19 cellular contexts compared by ENCODE assay signal in the genomic region with DNA sequence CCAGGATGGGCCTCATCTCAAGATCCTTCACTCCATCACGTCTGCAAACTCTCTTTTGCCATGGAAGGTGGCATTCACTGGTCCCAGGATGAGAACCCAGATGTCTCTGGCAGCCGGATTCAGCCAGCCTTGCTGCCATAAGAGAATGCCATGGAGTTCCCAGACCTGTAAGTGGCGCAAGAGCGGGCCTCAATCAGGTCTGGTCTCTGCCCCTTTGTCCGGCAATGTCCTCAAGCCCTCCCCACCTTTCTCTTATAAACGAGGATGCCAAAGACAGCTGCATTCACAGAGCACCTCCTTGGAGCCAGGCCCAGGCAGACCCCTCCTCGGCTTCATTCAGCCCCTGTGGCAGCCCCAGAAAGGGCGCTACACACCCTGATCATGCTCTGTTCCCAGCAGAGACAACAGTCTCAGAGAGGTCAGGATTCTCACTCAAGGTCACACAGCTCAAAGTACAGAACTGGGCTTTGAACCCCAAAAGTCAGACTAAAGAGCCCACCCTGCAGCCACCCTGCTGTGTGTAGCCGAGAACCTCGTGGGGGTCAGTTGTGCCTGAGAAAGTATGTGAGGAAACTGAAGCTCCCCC.
DNase-seq lines count a peak whose midpoint lies in the region; ATAC-seq, FAIRE-seq and TF ChIP-seq lines count a peak whose summit lies in the region.
"Had no signal": no experiment of that assay in that cellular context is flagged by ENCODE, and none has a peak within 500 bp of the region (broad histone marks: within the 10 kb centered on the region; RNA-seq: fewer than 3 reads in every experiment).

No MANE protein-coding gene starts in this region.

- H3K27ac ChIP-seq in HepG2 (ENCODE audit: extremely low read length, insufficient read depth, low read length) (no peak overlapping the region), right lobe of liver (no peak overlapping the region), neuronal stem cell (replicated peaks; ENCODE audit: low read length) (no peak overlapping the region), aorta (ENCODE audit: low read depth in 1 of 2, low read length in 2 of 2) (no peak overlapping the region), small intestine (ENCODE audit: low read depth in 1 of 2, low read length in 1 of 2) (no peak overlapping the region)
- H3K27ac ChIP-seq in effector memory CD4-positive, alpha-beta T cell (ENCODE audit: insufficient read depth, low read length, poor library complexity, severe bottlenecking) = no peak overlapping the region
- H3K27ac ChIP-seq: C4-2B, HL-60 had no signal

- no peak overlapping the region for H4K91ac ChIP-seq in neuronal stem cell (ENCODE audit: low read depth, low read length, poor library complexity)

- H3K18ac ChIP-seq in neuronal stem cell (ENCODE audit: low read length) = no peak overlapping the region

- peaks cover 2% of the 10 kb centered on the region for H3K27me3 Mint-ChIP-seq in glutamatergic neuron (ENCODE audit: unreplicated experiment)

- H3K27me3 ChIP-seq in HepG2 (ENCODE audit: control insufficient read depth in 1 of 2, insufficient read depth in 2 of 2, low read length in 2 of 2) (peaks cover 41 to 97% of the 10 kb centered on the region in 2 experiments), right lobe of liver (no peaks in the 10 kb centered on the region), neuronal stem cell (ENCODE audit: control insufficient read depth in 3 of 3, insufficient read depth in 3 of 3, low read depth in 1 of 3, low read length in 3 of 3) (no peaks in the 10 kb centered on the region), aorta (ENCODE audit: control insufficient read depth in 1 of 2, insufficient read depth in 2 of 2, low read length in 1 of 2) (no peaks in the 10 kb centered on the region), small intestine (ENCODE audit: control insufficient read depth in 2 of 2, insufficient read depth in 2 of 2, low read length in 2 of 2) (peaks cover 0 to 6% of the 10 kb centered on the region in 2 donors)
- no peaks in the 10 kb centered on the region for H3K27me3 ChIP-seq in effector memory CD4-positive, alpha-beta T cell (replicated peaks; ENCODE audit: control insufficient read depth, insufficient read depth, low read length, poor library complexity, severe bottlenecking)

- no TSS peak for BruUV-seq in HepG2 (replicated peaks; lab: Mats Ljungman, UMichigan)

- H2AFZ ChIP-seq in HepG2 (ENCODE audit: low read length) (no peak overlapping the region), neuronal stem cell (ENCODE audit: low read length) (no peak overlapping the region)

- H2AK5ac ChIP-seq in neuronal stem cell (ENCODE audit: low read depth, low read length) = no peak overlapping the region

- TF ChIP-seq EP300 in HepG2 (IDR thresholded peaks at IDR 0.05; ENCODE audit: low read depth in 2 of 2, low read length in 2 of 2) (no peak), HepG2 (CRISPR knock-in tag; IDR thresholded peaks at IDR 0.05; ENCODE audit: borderline replicate concordance) (no peak)

- H3K9me3 ChIP-seq in HepG2 (ENCODE audit: low read length) (no peaks in the 10 kb centered on the region), right lobe of liver (no peaks in the 10 kb centered on the region), neuronal stem cell (replicated peaks in 1 of 2; ENCODE audit: control insufficient read depth in 2 of 2, insufficient read depth in 1 of 2, low read depth in 1 of 2, low read length in 2 of 2) (no peaks in the 10 kb centered on the region), aorta (ENCODE audit: control insufficient read depth, low read length) (peaks cover 2% of the 10 kb centered on the region), small intestine (ENCODE audit: control insufficient read depth, low read depth) (no peaks in the 10 kb centered on the region)
- no peaks in the 10 kb centered on the region for H3K9me3 ChIP-seq in effector memory CD4-positive, alpha-beta T cell (ENCODE audit: control insufficient read depth, low read length)
- H3K9me3 ChIP-seq: HAP-1 had no signal

- TF ChIP-seq POLR2A in HepG2 (IDR thresholded peaks at IDR 0.05; ENCODE audit: insufficient read depth in 1 of 2, low read depth in 2 of 2, low read length in 2 of 2) (no peak), right lobe of liver (IDR thresholded peaks at IDR 0.05) (no peak)

- no peak overlapping the region for H2BK5ac ChIP-seq in neuronal stem cell (ENCODE audit: low read length)

- H3K79me2 ChIP-seq in HepG2 (ENCODE audit: insufficient read depth, low read length) = no peaks in the 10 kb centered on the region

- FAIRE-seq in HepG2 (lab: Jason Lieb, UNC) (no peak), small intestine (lab: Jason Lieb, UNC) (no peak)
- FAIRE-seq: G401.6, GM12891, GM19239 had no signal

- peaks cover 25% of the 10 kb centered on the region for H3K4me1 Mint-ChIP-seq in glutamatergic neuron (ENCODE audit: low read depth, unreplicated experiment)

- no peak overlapping the region for H3K9ac ChIP-seq in HepG2 (ENCODE audit: insufficient read depth, low read depth, low read length)
- no peak overlapping the region for H3K9ac ChIP-seq in neuronal stem cell (ENCODE audit: low read depth, low read length, poor library complexity)

- peaks cover 2% of the 10 kb centered on the region for H3K9me3 Mint-ChIP-seq in glutamatergic neuron (ENCODE audit: unreplicated experiment)
- H3K9me3 Mint-ChIP-seq: CD4-positive, alpha-beta memory T cell had no signal

- no peaks in the 10 kb centered on the region for H3K36me3 Mint-ChIP-seq in glutamatergic neuron (ENCODE audit: unreplicated experiment)
- H3K36me3 Mint-ChIP-seq: CD4-positive, alpha-beta memory T cell had no signal

- no peak overlapping the region for H3K14ac ChIP-seq in neuronal stem cell (ENCODE audit: low read length)

- no peak overlapping the region for H2BK15ac ChIP-seq in neuronal stem cell (ENCODE audit: low read length)

- H3K4me1 ChIP-seq in HepG2 (ENCODE audit: insufficient read depth, low read length) = no peaks in the 10 kb centered on the region
- no peaks in the 10 kb centered on the region for H3K4me1 ChIP-seq in right lobe of liver
- H3K4me1 ChIP-seq in neuronal stem cell (ENCODE audit: control insufficient read depth in 2 of 2, insufficient read depth in 1 of 2, low read depth in 1 of 2, low read length in 2 of 2) = peaks cover 12% of the 10 kb centered on the region in 2 donors
- H3K4me1 ChIP-seq in aorta (ENCODE audit: control insufficient read depth in 1 of 2, insufficient read depth in 2 of 2, low read length in 2 of 2) = no peaks in the 10 kb centered on the region
- H3K4me1 ChIP-seq in small intestine (ENCODE audit: control insufficient read depth in 2 of 2, insufficient read depth in 1 of 2, low read depth in 1 of 2, low read length in 1 of 2) = no peaks in the 10 kb centered on the region
- no peaks in the 10 kb centered on the region for H3K4me1 ChIP-seq in effector memory CD4-positive, alpha-beta T cell (ENCODE audit: control insufficient read depth, insufficient read depth, low read length, poor library complexity, severe bottlenecking)
- H3K4me1 ChIP-seq: HAP-1 had no signal

- CTCF ChIA-PET in HepG2 (lab: Yijun Ruan, JAX; ENCODE audit: low intra/inter-chr PET ratio, low total read pairs) = no interaction called here

- no peak; the same call in 2 of the 3 replicates for ATAC-seq in HepG2
- ATAC-seq in right lobe of liver = no peak
- no peak for ATAC-seq in aorta (ENCODE audit: low FRiP score)

- no peak overlapping the region for H3K27ac Mint-ChIP-seq in glutamatergic neuron (ENCODE audit: unreplicated experiment)

- no peak overlapping the region for H3K23ac ChIP-seq in neuronal stem cell (ENCODE audit: low read depth, low read length, poor library complexity)

- TF ChIP-seq RAD21 in HepG2 (CRISPR knock-in tag; IDR thresholded peaks at IDR 0.05) = no peak

- no peaks in the 10 kb centered on the region for H3K79me1 ChIP-seq in neuronal stem cell (ENCODE audit: low read depth, low read length)

- H3K4me2 ChIP-seq in HepG2 (ENCODE audit: low read depth, low read length) (no peak overlapping the region), neuronal stem cell (ENCODE audit: insufficient read depth, low read length, poor library complexity, severe bottlenecking) (no peak overlapping the region)

- DNase-seq in HepG2 (ENCODE audit: low spot score) (no peak), right lobe of liver (no peak), glutamatergic neuron (peak; percentile 6), neuronal stem cell (ENCODE audit: low spot score) (no peak), aorta (peak; percentile 3 to 48), small intestine (no peak), SIG-M5 (lab: John Stamatoyannopoulos, UW) (no peak)
- no peak for DNase-seq in effector memory CD4-positive, alpha-beta T cell
- DNase-seq: ACHN; CD4-positive, alpha-beta memory T cell; DMS79 treated with DMSO at 0.1 percent for 48 hours; EL; GOT3 had no signal

- H2BK120ac ChIP-seq in neuronal stem cell (ENCODE audit: low read depth, low read length) = peak overlapping the region; percentile 2

- H3K4me3 ChIP-seq in HepG2 (replicated peaks in 1 of 3; ENCODE audit: insufficient read depth in 1 of 3, low read depth in 2 of 3, low read length in 3 of 3) (no peak overlapping the region), right lobe of liver (no peak overlapping the region), neuronal stem cell (ENCODE audit: low read length in 2 of 2) (no peak overlapping the region), aorta (ENCODE audit: low read length in 2 of 2) (no peak overlapping the region), small intestine (ENCODE audit: low read depth in 1 of 2, low read length in 2 of 2) (no peak overlapping the region)
- H3K4me3 ChIP-seq in effector memory CD4-positive, alpha-beta T cell (ENCODE audit: insufficient read depth, low read depth, low read length, poor library complexity, severe bottlenecking) = no peak overlapping the region
- H3K4me3 ChIP-seq: HAP-1 had no signal

- no peaks in the 10 kb centered on the region for H3K36me3 ChIP-seq in HepG2 (replicated peaks in 1 of 2; ENCODE audit: control insufficient read depth in 1 of 2, insufficient read depth in 2 of 2, low read length in 2 of 2)
- no peaks in the 10 kb centered on the region for H3K36me3 ChIP-seq in right lobe of liver
- no peaks in the 10 kb centered on the region for H3K36me3 ChIP-seq in neuronal stem cell (replicated peaks in 1 of 2; ENCODE audit: control insufficient read depth in 2 of 2, insufficient read depth in 2 of 2, low read length in 2 of 2)
- H3K36me3 ChIP-seq in aorta (ENCODE audit: control insufficient read depth in 1 of 2, insufficient read depth in 2 of 2, low read length in 1 of 2) = no peaks in the 10 kb centered on the region
- no peaks in the 10 kb centered on the region for H3K36me3 ChIP-seq in small intestine (ENCODE audit: control insufficient read depth in 2 of 2, insufficient read depth in 2 of 2, low read length in 2 of 2)
- no peaks in the 10 kb centered on the region for H3K36me3 ChIP-seq in effector memory CD4-positive, alpha-beta T cell (ENCODE audit: control insufficient read depth, insufficient read depth, low read length)
- H3K36me3 ChIP-seq: HAP-1 had no signal

- in situ Hi-C loops in HepG2 (cut with HindIII; ENCODE audit: extremely low pct_ligation_motif_present, low pct_unique_long_range_greater_than_20kb) = no loop called here

- no peak overlapping the region for H2BK12ac ChIP-seq in neuronal stem cell (ENCODE audit: low read length)

- H4K20me1 ChIP-seq in HepG2 (ENCODE audit: insufficient read depth, low read length) = no peaks in the 10 kb centered on the region; the same call in 1 of the 2 replicates

- H4K8ac ChIP-seq in neuronal stem cell (ENCODE audit: low read depth, low read length) = no peak overlapping the region

- POLR2A ChIA-PET in HepG2 (lab: Yijun Ruan, JAX) = no interaction called here

- intact Hi-C loops in HepG2 (cut with micrococcal nuclease; ENCODE audit: unreplicated experiment) (no loop called here), right lobe of liver (cut with DNase I) (no loop called here), aorta (cut with DNase I) (no loop called here)

- no peak for TF ChIP-seq CTCF in HepG2 (CRISPR knock-in tag; IDR thresholded peaks at IDR 0.05)
- TF ChIP-seq CTCF in right lobe of liver (IDR thresholded peaks at IDR 0.05) = no peak
- TF ChIP-seq CTCF in glutamatergic neuron (IDR thresholded peaks at IDR 0.05; ENCODE audit: partially characterized antibody, unreplicated experiment) = no peak

- no peak overlapping the region for H3K4me3 Mint-ChIP-seq in glutamatergic neuron (ENCODE audit: unreplicated experiment)
- H3K4me3 Mint-ChIP-seq: CD4-positive, alpha-beta memory T cell had no signal

- WGBS in HepG2 (ENCODE audit: low lambda C conversion rate) = 9% methylated on average over 10 of the region's 10 CpGs
- 51% methylated on average over 10 of the region's 10 CpGs for WGBS in right lobe of liver (ENCODE audit: insufficient coverage, low coverage, low lambda C conversion rate, missing lambda C conversion rate)
- no CpG with 5 or more reads among the region's 10 CpGs for WGBS in neuronal stem cell (ENCODE audit: extremely low coverage in 2 of 2, insufficient read length in 2 of 2, insufficient replicate concordance in 1 of 2), 2 donors
- WGBS in aorta, 2 donors = 70 to 71% methylated on average over 10 of the region's 10 CpGs
- 62 to 72% (median 71%) methylated on average over 10 of the region's 10 CpGs for WGBS in small intestine, 3 donors

- H3K4ac ChIP-seq in neuronal stem cell (ENCODE audit: low read length) = no peak overlapping the region

Comparison
In these comparisons a context has a peak if more than half of its experiments do, and no peak if none do; other contexts are left out.
1. DNase-seq: peak in glutamatergic neuron (single experiment) and aorta (2 of 2); none in HepG2 (single experiment), right lobe of liver (0 of 3), neuronal stem cell (single experiment), small intestine (single experiment), SIG-M5 (single experiment) and effector memory CD4-positive, alpha-beta T cell (0 of 3).